14 cellular contexts compared by ENCODE assay signal in genomic region chr5:416636-416960, GRCh38.
"Had no signal": no experiment of that assay in that cellular context is flagged by ENCODE, and none has a peak within 500 bp of the region (broad histone marks: within the 10 kb centered on the region; RNA-seq: fewer than 3 reads in every experiment).

No MANE protein-coding gene starts in this region.

- H3K9me3 ChIP-seq: esophagus squamous epithelium, heart left ventricle, upper lobe of left lung had no signal

- H3K27me3 ChIP-seq: cardiac muscle cell, esophagus squamous epithelium, upper lobe of left lung had no signal

- H3K27ac ChIP-seq: foreskin keratinocyte had no signal

- H3K4me3 ChIP-seq: cardiac muscle cell, esophagus squamous epithelium, heart left ventricle, upper lobe of left lung had no signal

- DNase-seq: activated CD4-positive, alpha-beta T cell treated with anti-CD3 and anti-CD28 coated beads, Interleukin-2, amount 50 U/mL, for 1 hour; activated CD4-positive, CD25-positive, alpha-beta regulatory T cell; activated CD8-positive, alpha-beta memory T cell treated with anti-CD3 and anti-CD28 coated beads, Interleukin-2, amount 10 ng/mL, durations not matched to agents 7 days and 5 days; activated naive CD4-positive, alpha-beta T cell; esophagus squamous epithelium; foreskin keratinocyte; right cardiac atrium; stimulated activated CD4-positive, alpha-beta T cell treated with anti-CD3 and anti-CD28 coated beads, Interleukin-1b, Interleukin-23, amount 100 ng/mL, for 48 hours; stimulated activated naive CD4-positive, alpha-beta T cell; substantia nigra had no signal

- ATAC-seq: foreskin keratinocyte, SK-N-SH treated with all-trans-retinoic acid at 6 μM for 48 hours had no signal

- H3K4me1 ChIP-seq: foreskin keratinocyte had no signal

- H3K36me3 ChIP-seq: cardiac muscle cell, esophagus squamous epithelium, heart left ventricle, upper lobe of left lung had no signal
